Comparison of ENCODE assay signal across 33 cellular contexts in the genomic region with DNA sequence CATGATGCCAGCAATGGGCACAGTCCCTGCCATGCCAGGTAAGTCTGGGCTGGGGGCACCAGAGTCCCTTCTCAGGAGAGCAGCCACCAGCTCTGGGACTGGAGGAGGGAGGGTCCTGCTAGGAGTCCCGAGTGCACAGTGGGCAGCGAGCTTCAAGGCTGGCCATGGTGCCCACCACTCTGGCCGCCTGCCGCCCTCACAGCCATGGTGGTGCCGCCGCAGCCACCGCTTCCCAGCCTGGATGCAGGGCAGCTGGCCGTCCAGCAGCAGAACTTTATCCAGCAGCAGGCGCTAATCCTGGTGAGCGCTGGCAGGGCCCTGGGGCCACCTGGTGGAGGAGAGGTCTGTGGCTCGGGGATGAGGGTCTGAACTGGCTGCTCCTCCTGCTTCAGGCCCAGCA. TPM values are rescaled to one million over a fixed set of nuclear protein-coding genes. Genes with fewer than 3 reads are reported as not detected.
DNase-seq lines count a peak whose midpoint lies in the region; ATAC-seq, FAIRE-seq and TF ChIP-seq lines count a peak whose summit lies in the region.
"Had no signal": no experiment of that assay in that cellular context is flagged by ENCODE, and none has a peak within 500 bp of the region (broad histone marks: within the 10 kb centered on the region; RNA-seq: fewer than 3 reads in every experiment).

No MANE protein-coding gene starts in this region.

- no peaks in the 10 kb centered on the region for H3K9me2 ChIP-seq in GM23338 (ENCODE audit: insufficient read depth)

- no peak overlapping the region for H3K27ac Mint-ChIP-seq in GM23338
- H3K27ac Mint-ChIP-seq in glutamatergic neuron (ENCODE audit: unreplicated experiment), result no peak overlapping the region
- no peak overlapping the region for H3K27ac Mint-ChIP-seq in chondrocyte (ENCODE audit: unreplicated experiment)
- H3K27ac Mint-ChIP-seq: activated naive CD4-positive, alpha-beta T cell treated with anti-CD3 and anti-CD28 coated beads, Interleukin-2, amount 50 U/mL, for 24 hours; activated T-helper 2 cell treated with anti-CD3 and anti-CD28 coated beads, Interferon-gamma antibody, Interleukin-2, Interleukin-4, amounts not matched to agents 10 μg/mL and 5 μg/mL and 100 μg/mL, durations not matched to agents 14 hours and 24 hours and 36 hours; nephron; stimulated activated naive CD8-positive, alpha-beta T cell treated with anti-CD3 and anti-CD28 coated beads, Interleukin-15, Interleukin-2, amounts not matched to agents 100 ng/mL and 50 ng/mL, for 24 hours; T-helper 2 cell treated with Interferon-gamma antibody and Interleukin-4, amounts not matched to agents 5 μg/mL and 100 μg/mL, for 36 hours had no signal

- H3K4me3 Mint-ChIP-seq in GM23338, result no peak overlapping the region
- H3K4me3 Mint-ChIP-seq in glutamatergic neuron (ENCODE audit: unreplicated experiment), result no peak overlapping the region
- H3K4me3 Mint-ChIP-seq in chondrocyte (ENCODE audit: unreplicated experiment), result no peak overlapping the region
- H3K4me3 Mint-ChIP-seq: activated naive CD4-positive, alpha-beta T cell treated with anti-CD3 and anti-CD28 coated beads, Interleukin-2, amount 50 U/mL, for 24 hours; nephron; stimulated activated naive CD8-positive, alpha-beta T cell treated with anti-CD3 and anti-CD28 coated beads, Interleukin-15, Interleukin-2, amounts not matched to agents 100 ng/mL and 50 ng/mL, for 24 hours; T-helper 2 cell treated with Interferon-gamma antibody and Interleukin-4, amounts not matched to agents 5 μg/mL and 100 μg/mL, for 36 hours had no signal

- H4K20me1 ChIP-seq in GM23338 (replicated peaks; ENCODE audit: insufficient read depth), result no peaks in the 10 kb centered on the region

- H3K36me3 Mint-ChIP-seq in GM23338 (ENCODE audit: low read depth) (no peaks in the 10 kb centered on the region), glutamatergic neuron (ENCODE audit: unreplicated experiment) (no peaks in the 10 kb centered on the region), chondrocyte (ENCODE audit: low read depth) (no peaks in the 10 kb centered on the region)
- H3K36me3 Mint-ChIP-seq: activated naive CD4-positive, alpha-beta T cell treated with anti-CD3 and anti-CD28 coated beads, Interleukin-2, amount 50 U/mL, for 24 hours had no signal

- H3K27ac ChIP-seq in A549, result peak overlapping the region in 1 of 2 experiments; percentile 92; a peak in 2 of 6 replicates
- H3K27ac ChIP-seq in GM23338 (ENCODE audit: low read depth), result no peak overlapping the region
- H3K27ac ChIP-seq in gastroesophageal sphincter, result no peak overlapping the region
- H3K27ac ChIP-seq: brain microvascular endothelial cell, KMS-11, ovary, testis, uterus had no signal

- no peak overlapping the region for H3K4me2 ChIP-seq in A549
- no peak overlapping the region for H3K4me2 ChIP-seq in GM23338
- H3K4me2 ChIP-seq: KMS-11, smooth muscle cell had no signal

- TF ChIP-seq EP300 in A549 (IDR thresholded peaks at IDR 0.05) (no peak), gastroesophageal sphincter (IDR thresholded peaks at IDR 0.05) (no peak)

- ATAC-seq in A549, result peak in 1 of 2 experiments; percentile 6; a peak in 1 of 6 replicates
- ATAC-seq in GM23338, result peak; percentile 2; the same call in 1 of the 3 replicates
- no peak for ATAC-seq in gastroesophageal sphincter

- no peaks in the 10 kb centered on the region for H3K27me3 ChIP-seq in GM23338 (ENCODE audit: insufficient read depth)
- no peaks in the 10 kb centered on the region for H3K27me3 ChIP-seq in gastroesophageal sphincter
- H3K27me3 ChIP-seq: brain microvascular endothelial cell, MG63, ovary, testis, uterus had no signal

- H3K79me2 ChIP-seq in GM23338 (replicated peaks; ENCODE audit: insufficient read depth), result no peaks in the 10 kb centered on the region

- H3K4me3 ChIP-seq in A549 (no peak overlapping the region), GM23338 (no peak overlapping the region), gastroesophageal sphincter (no peak overlapping the region)
- H3K4me3 ChIP-seq: MG63, ovary, smooth muscle cell, testis, uterus had no signal

- CTCF ChIA-PET in A549 (lab: Yijun Ruan, JAX), result interaction anchor here (3.2 to 51.3 kb wide), 4 partner anchors 23 to 134 kb away, joined by 10 to 2254 read pairs (median 472); a partner anchor contains a TSS

- no peak for TF ChIP-seq POLR2A in A549 (IDR thresholded peaks at IDR 0.05; ENCODE audit: low read length)
- no peak for TF ChIP-seq POLR2A in gastroesophageal sphincter (IDR thresholded peaks at IDR 0.05)

- TF ChIP-seq CTCF in A549 (IDR thresholded peaks at IDR 0.05) (peak; percentile 12; the same call in 1 of the 3 replicates), GM23338 (conservative IDR thresholded peaks at IDR 0.05; ENCODE audit: low read depth in 2 of 2) (peak in 1 of 2 experiments; percentile 55; a peak in 2 of 4 replicates), glutamatergic neuron (IDR thresholded peaks at IDR 0.05; ENCODE audit: partially characterized antibody, unreplicated experiment) (no peak), gastroesophageal sphincter (IDR thresholded peaks at IDR 0.05) (no peak), chondrocyte (IDR thresholded peaks at IDR 0.05) (no peak)

- 76% methylated on average over 10 of the region's 11 CpGs for WGBS in A549 (ENCODE audit: missing lambda C conversion rate)
- WGBS in gastroesophageal sphincter (ENCODE audit: low coverage in 1 of 2), 2 donors, result no CpG with 5 or more reads among the region's 11 CpGs

- H3K4me1 ChIP-seq in A549 (peaks cover 40% of the 10 kb centered on the region), GM23338 (ENCODE audit: insufficient read depth) (no peaks in the 10 kb centered on the region), gastroesophageal sphincter (no peaks in the 10 kb centered on the region)
- H3K4me1 ChIP-seq: testis, uterus had no signal

- H3K9me3 ChIP-seq in A549 (no peaks in the 10 kb centered on the region), gastroesophageal sphincter (no peaks in the 10 kb centered on the region)
- H3K9me3 ChIP-seq: MG63, ovary, testis, uterus had no signal

- H3F3A ChIP-seq in GM23338 (replicated peaks; ENCODE audit: low read depth), result no peaks in the 10 kb centered on the region

- H3K36me3 ChIP-seq in GM23338 (ENCODE audit: insufficient read depth) (no peaks in the 10 kb centered on the region), gastroesophageal sphincter (peaks cover 0 to 97% of the 10 kb centered on the region in 2 donors)
- H3K36me3 ChIP-seq: brain microvascular endothelial cell, MG63, ovary, uterus had no signal

- peaks cover 3% of the 10 kb centered on the region; the same call in 1 of the 3 replicates for H3K4me1 Mint-ChIP-seq in GM23338
- no peaks in the 10 kb centered on the region for H3K4me1 Mint-ChIP-seq in glutamatergic neuron (ENCODE audit: low read depth, unreplicated experiment)
- H3K4me1 Mint-ChIP-seq in chondrocyte (ENCODE audit: low read depth), result no peaks in the 10 kb centered on the region
- H3K4me1 Mint-ChIP-seq: activated naive CD4-positive, alpha-beta T cell treated with anti-CD3 and anti-CD28 coated beads, Interleukin-2, amount 50 U/mL, for 24 hours; nephron had no signal

- POLR2A ChIA-PET in A549 (lab: Yijun Ruan, JAX), result no interaction called here

- peak in 1 of 2 experiments; percentile 49; a peak in 3 of 5 replicates for TF ChIP-seq RAD21 in A549 (conservative IDR thresholded peaks at IDR 0.05 in 1 of 2, IDR thresholded peaks at IDR 0.05 in 1 of 2)

- DNase-seq in A549 (ENCODE audit: low read depth in 1 of 2, low spot score in 1 of 2) (no peak), GM23338 (ENCODE audit: low spot score) (no peak), NCI-H82 treated with DMSO at 0.1 percent for 48 hours (lab: John Stamatoyannopoulos, UW; ENCODE audit: unreplicated experiment) (peak; percentile 10), glutamatergic neuron (peak; percentile 50), chondrocyte (ENCODE audit: low spot score) (no peak), 8988T (no peak)
- DNase-seq in central memory CD4-positive, alpha-beta T cell, result no peak
- DNase-seq: activated CD4-positive, alpha-beta T cell treated with anti-CD3 and anti-CD28 coated beads for 48 hours; activated CD8-positive, alpha-beta memory T cell treated with anti-CD3 and anti-CD28 coated beads for 24 hours; activated T-cell treated with anti-CD3 and anti-CD28 coated beads for 4 hours; amniotic stem cell; brain microvascular endothelial cell; DMS79; effector CD4-positive, alpha-beta T cell; GDM1; hippocampal formation; MG63; NCI-H2171 treated with DMSO at 0.1 percent for 48 hours; NCI-H510A treated with DMSO at 0.1 percent for 48 hours; ovary; Right ventricle myocardium superior; testis; uterus had no signal

- H3K27me3 Mint-ChIP-seq in GM23338 (ENCODE audit: insufficient read depth, low read depth, poor library complexity) (peaks cover 11% of the 10 kb centered on the region), glutamatergic neuron (ENCODE audit: unreplicated experiment) (peaks cover 2% of the 10 kb centered on the region), chondrocyte (ENCODE audit: low read depth) (no peaks in the 10 kb centered on the region)
- H3K27me3 Mint-ChIP-seq: activated naive CD4-positive, alpha-beta T cell treated with anti-CD3 and anti-CD28 coated beads, Interleukin-2, amount 50 U/mL, for 24 hours; stimulated activated naive CD8-positive, alpha-beta T cell treated with anti-CD3 and anti-CD28 coated beads, Interleukin-15, Interleukin-2, amounts not matched to agents 100 ng/mL and 50 ng/mL, for 24 hours had no signal

- no peak for FAIRE-seq in A549 (lab: Jason Lieb, UNC)

- H2AFZ ChIP-seq in GM23338, result no peak overlapping the region

- no peaks in the 10 kb centered on the region; the same call in 2 of the 3 replicates for H3K9me3 Mint-ChIP-seq in GM23338
- no peaks in the 10 kb centered on the region for H3K9me3 Mint-ChIP-seq in glutamatergic neuron (ENCODE audit: unreplicated experiment)
- no peaks in the 10 kb centered on the region for H3K9me3 Mint-ChIP-seq in chondrocyte (ENCODE audit: low read depth)
- H3K9me3 Mint-ChIP-seq: activated naive CD4-positive, alpha-beta T cell treated with anti-CD3 and anti-CD28 coated beads, Interleukin-2, amount 50 U/mL, for 24 hours; activated T-helper 2 cell treated with anti-CD3 and anti-CD28 coated beads, Interferon-gamma antibody, Interleukin-2, Interleukin-4, amounts not matched to agents 10 μg/mL and 5 μg/mL and 100 μg/mL, durations not matched to agents 14 hours and 24 hours and 36 hours; nephron; stimulated activated naive CD8-positive, alpha-beta T cell treated with anti-CD3 and anti-CD28 coated beads, Interleukin-15, Interleukin-2, amounts not matched to agents 100 ng/mL and 50 ng/mL, for 24 hours; T-helper 2 cell treated with Interferon-gamma antibody and Interleukin-4, amounts not matched to agents 5 μg/mL and 100 μg/mL, for 36 hours had no signal

RNA-seq across cellular contexts. Expression of a gene that starts 17.9 kb away (rescaled TPM):
- polyA plus RNA-seq in A549 (2011; rRNA removed) (0.25 and 0.30 TPM in 2 replicates), A549 (2017; fragmentation: RNase III; extraction: RNeasy Plus Mini Kit Qiagen cat#74134 plus additional on column Dnase treatment) (0.15 to 0.33 TPM (median 0.20 TPM) in 3 replicates), GM23338 (2016; fragmentation: Nextera tagmentation; extraction: Ambion mirVana) (0.16 TPM in 1 of 2 replicates, not detected in the other)
- 0.10 and 0.25 TPM in 2 replicates for polyA plus RNA-seq in A549 (2012; cell fraction: cytosol; rRNA removed)
- polyA plus RNA-seq in A549 (2012; cell fraction: nucleus; rRNA removed), result 0.86 and 0.97 TPM in 2 replicates
- polyA minus RNA-seq in A549 (2011; rRNA and poly(A)+ RNA removed), result 0.19 and 0.21 TPM in 2 replicates
- not detected in 2 replicates for total RNA-seq in GM23338 (2014; rRNA removed; shearing (Covaris generic))
- total RNA-seq in glutamatergic neuron (ENCODE audit: unreplicated experiment) (0.20 TPM), gastroesophageal sphincter (1 to 10 TPM; 3.8 to 6.8 (median 5.0) TPM), chondrocyte (0.23 to 0.29 TPM in 2 of 3 replicates, not detected in the other)
- total RNA-seq: lung microvascular endothelial cell had no signal
- polyA plus RNA-seq: BJ had no signal

RNA-seq across cellular contexts. Expression of a gene that starts 27.7 kb away (rescaled TPM):
- 12.4 and 17.7 TPM in 2 replicates for polyA plus RNA-seq in A549 (2011; rRNA removed)
- polyA plus RNA-seq in A549 (2012; cell fraction: cytosol; rRNA removed), result 14.1 and 16.2 TPM in 2 replicates
- polyA plus RNA-seq in A549 (2012; cell fraction: nucleus; rRNA removed), result 120 and 145 TPM in 2 replicates
- 27.4 to 33.9 TPM (median 33.5 TPM) in 3 replicates for polyA plus RNA-seq in A549 (2017; fragmentation: RNase III; extraction: RNeasy Plus Mini Kit Qiagen cat#74134 plus additional on column Dnase treatment)
- polyA minus RNA-seq in A549 (2011; rRNA and poly(A)+ RNA removed), result 21.2 and 21.5 TPM in 2 replicates
- 7.2 and 12.4 TPM in 2 replicates for total RNA-seq in GM23338 (2014; rRNA removed; shearing (Covaris generic))
- 3.8 and 6.6 TPM in 2 replicates for polyA plus RNA-seq in GM23338 (2016; fragmentation: Nextera tagmentation; extraction: Ambion mirVana)
- 82.6 TPM for total RNA-seq in glutamatergic neuron (ENCODE audit: unreplicated experiment)
- 10 to 100 TPM; 10.7 to 76.1 (median 50.8) TPM for total RNA-seq in gastroesophageal sphincter
- total RNA-seq in chondrocyte, result 15.9 to 20.9 TPM (median 16.0 TPM) in 3 replicates

RNA-seq across cellular contexts. Expression of a gene that starts 51.7 kb away (rescaled TPM):
- polyA plus RNA-seq in A549 (2011; rRNA removed), result 22.7 and 29.2 TPM in 2 replicates
- polyA plus RNA-seq in A549 (2012; cell fraction: cytosol; rRNA removed), result 17.7 and 21.4 TPM in 2 replicates
- polyA plus RNA-seq in A549 (2012; cell fraction: nucleus; rRNA removed), result 159 and 161 TPM in 2 replicates
- polyA plus RNA-seq in A549 (2017; fragmentation: RNase III; extraction: RNeasy Plus Mini Kit Qiagen cat#74134 plus additional on column Dnase treatment), result 37.3 to 42.5 TPM (median 39.9 TPM) in 3 replicates
- 48.5 and 52.7 TPM in 2 replicates for polyA minus RNA-seq in A549 (2011; rRNA and poly(A)+ RNA removed)
- 23.3 and 24.5 TPM in 2 replicates for total RNA-seq in GM23338 (2014; rRNA removed; shearing (Covaris generic))
- polyA plus RNA-seq in GM23338 (2016; fragmentation: Nextera tagmentation; extraction: Ambion mirVana), result 19.9 and 20.0 TPM in 2 replicates
- total RNA-seq in glutamatergic neuron (ENCODE audit: unreplicated experiment), result 49.8 TPM
- 10 to 100 TPM in 3 of 4 donors, 1 to 10 TPM in 1; 6.4 to 15.1 (median 13.6) TPM for total RNA-seq in gastroesophageal sphincter
- total RNA-seq in chondrocyte, result 20.4 to 30.4 TPM (median 21.1 TPM) in 3 replicates

RNA-seq across cellular contexts. Expression of a gene that starts 51.8 kb away (rescaled TPM):
- polyA plus RNA-seq in A549 (2011; rRNA removed) (76.3 and 103 TPM in 2 replicates), A549 (2017; fragmentation: RNase III; extraction: RNeasy Plus Mini Kit Qiagen cat#74134 plus additional on column Dnase treatment) (125 to 139 TPM (median 136 TPM) in 3 replicates), GM23338 (2016; fragmentation: Nextera tagmentation; extraction: Ambion mirVana) (95.0 and 97.9 TPM in 2 replicates)
- 97.6 and 108 TPM in 2 replicates for polyA plus RNA-seq in A549 (2012; cell fraction: cytosol; rRNA removed)
- polyA plus RNA-seq in A549 (2012; cell fraction: nucleus; rRNA removed), result 186 and 190 TPM in 2 replicates
- 63.9 and 67.1 TPM in 2 replicates for polyA minus RNA-seq in A549 (2011; rRNA and poly(A)+ RNA removed)
- total RNA-seq in GM23338 (2014; rRNA removed; shearing (Covaris generic)), result 44.9 and 60.9 TPM in 2 replicates
- total RNA-seq in glutamatergic neuron (ENCODE audit: unreplicated experiment) (115 TPM), gastroesophageal sphincter (10 to 100 TPM; 68.2 to 87.2 (median 77.2) TPM), chondrocyte (59.9 to 91.8 TPM (median 67.5 TPM) in 3 replicates)

Comparison
In these comparisons a context has a peak if more than half of its experiments do, and no peak if none do; other contexts are left out.
1. DNase-seq: peak in NCI-H82 treated with DMSO at 0.1 percent for 48 hours (single experiment) and glutamatergic neuron (single experiment); none in A549 (0 of 2), GM23338 (single experiment), chondrocyte (single experiment), 8988T (single experiment) and central memory CD4-positive, alpha-beta T cell (single experiment).